In genomic region chrX:70262952-70263567, GRCh38 we compare ENCODE assay signal across 1 cellular context.
TF ChIP-seq lines count a peak whose summit lies in the region.

No MANE protein-coding gene starts in this region.

TF ChIP-seq in GM23338, 12 proteins besides CTCF, POLR2A, EP300 and RAD21 (continued from another document):
- TF ChIP-seq ZNF462 (CRISPR knock-in tag; IDR thresholded peaks at IDR 0.05) (no peak), STAT1 (IDR thresholded peaks at IDR 0.05; ENCODE audit: unreplicated experiment) (no peak), NANOG (IDR thresholded peaks at IDR 0.05; ENCODE audit: borderline replicate concordance) (no peak), ZNF114 (CRISPR knock-in tag; IDR thresholded peaks at IDR 0.05) (no peak)
